ENCODE assay signal across 22 cellular contexts in the genomic region with DNA sequence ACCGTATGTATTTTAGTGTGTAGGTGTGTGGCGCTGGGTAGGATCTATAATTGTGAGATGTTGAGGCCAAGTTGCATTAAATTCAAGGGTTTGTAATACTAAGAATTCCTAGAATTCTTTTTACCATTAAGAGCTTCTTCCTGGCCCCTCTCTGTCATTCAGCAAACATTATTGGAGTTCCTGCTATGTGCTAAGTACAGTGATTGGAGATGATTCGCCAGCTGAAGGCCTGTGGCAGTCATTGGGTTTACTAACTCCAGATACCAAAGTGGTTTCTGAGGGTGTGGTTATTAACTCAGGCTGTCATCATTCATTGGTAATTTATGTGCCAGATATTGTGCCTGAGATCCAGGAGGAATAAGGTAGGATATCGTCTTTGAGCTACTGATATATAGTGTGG.
DNase-seq lines count a peak whose midpoint lies in the region; ATAC-seq, FAIRE-seq and TF ChIP-seq lines count a peak whose summit lies in the region.
"Had no signal": no experiment of that assay in that cellular context is flagged by ENCODE, and none has a peak within 500 bp of the region (broad histone marks: within the 10 kb centered on the region; RNA-seq: fewer than 3 reads in every experiment).

No MANE protein-coding gene starts in this region.

- H3K4me3 Mint-ChIP-seq in astrocyte (ENCODE audit: unreplicated experiment), result no peak overlapping the region
- no peak overlapping the region for H3K4me3 Mint-ChIP-seq in mesothelial cell of epicardium
- H3K4me3 Mint-ChIP-seq: activated CD4-positive, alpha-beta T cell treated with anti-CD3 and anti-CD28 coated beads for 36 hours; activated T-cell treated with anti-CD3 and anti-CD28 coated beads, Interleukin-2, amount 50 U/mL, for 4 hours; T-helper 1 cell treated with Interleukin-12 subunit alpha and Interleukin-12 subunit beta and Interleukin-4 antibody, amounts not matched to agents 30 μg/mL and 1 μg/mL, for 36 hours had no signal

- H3K27ac Mint-ChIP-seq in astrocyte (ENCODE audit: unreplicated experiment) (peak overlapping the region; percentile 12), mesothelial cell of epicardium (no peak overlapping the region)
- H3K27ac Mint-ChIP-seq: activated CD4-positive, alpha-beta T cell treated with anti-CD3 and anti-CD28 coated beads for 36 hours; T-helper 1 cell treated with Interleukin-12 subunit alpha and Interleukin-12 subunit beta and Interleukin-4 antibody, amounts not matched to agents 30 μg/mL and 1 μg/mL, for 36 hours had no signal

- no peak overlapping the region for H3K4me2 ChIP-seq in astrocyte (ENCODE audit: low read length)
- H3K4me2 ChIP-seq in keratinocyte (ENCODE audit: control insufficient read depth, extremely low read depth, insufficient read depth, low read depth, low read length), result no peak overlapping the region
- H3K4me2 ChIP-seq: A549, KMS-11 had no signal

- H3K4me1 ChIP-seq in astrocyte (ENCODE audit: insufficient read depth, low read length) (no peaks in the 10 kb centered on the region), keratinocyte (ENCODE audit: control insufficient read depth, extremely low read depth, insufficient read depth, low read length) (no peaks in the 10 kb centered on the region)
- H3K4me1 ChIP-seq: A549, Peyer's patch, psoas muscle, transverse colon had no signal

- H3K4me1 Mint-ChIP-seq in astrocyte (ENCODE audit: low read depth, unreplicated experiment) (peaks cover 6% of the 10 kb centered on the region), mesothelial cell of epicardium (no peaks in the 10 kb centered on the region)
- H3K4me1 Mint-ChIP-seq: activated CD4-positive, alpha-beta T cell treated with anti-CD3 and anti-CD28 coated beads for 36 hours had no signal

- H3K9me1 ChIP-seq in keratinocyte (ENCODE audit: control insufficient read depth, extremely low read depth, insufficient read depth, low read length), result no peaks in the 10 kb centered on the region

- H3K9me3 ChIP-seq in astrocyte (ENCODE audit: insufficient read depth, low read depth, low read length), result no peaks in the 10 kb centered on the region
- H3K9me3 ChIP-seq in keratinocyte (ENCODE audit: control insufficient read depth, low read depth, low read length), result no peaks in the 10 kb centered on the region
- H3K9me3 ChIP-seq: A549, Peyer's patch, psoas muscle, transverse colon had no signal

- H3K9ac ChIP-seq in astrocyte (ENCODE audit: low read length) (no peak overlapping the region), keratinocyte (ENCODE audit: control insufficient read depth, extremely low read depth, insufficient read depth, low read length) (no peak overlapping the region)
- H3K9ac ChIP-seq: KMS-11 had no signal

- CTCF ChIA-PET in AG04449 (lab: Yijun Ruan, JAX), result no interaction called here

- DNase-seq in AG04449 (ENCODE audit: low read depth, low spot score) (peak; percentile 19), HS-27A (ENCODE audit: low read depth) (peak; percentile 24), astrocyte (ENCODE audit: low read depth) (peak; percentile 23), keratinocyte (ENCODE audit: low read depth, low spot score) (no peak), DMS153 treated with DMSO at 0.1 percent for 48 hours (lab: John Stamatoyannopoulos, UW; ENCODE audit: unreplicated experiment) (no peak), mesothelial cell of epicardium (ENCODE audit: low spot score in 2 of 2, unreplicated experiment in 2 of 2) (no peak)
- no peak for DNase-seq in activated CD4-positive, alpha-beta T cell treated with anti-CD3 and anti-CD28 coated beads for 4 hours
- DNase-seq: activated CD4-positive, alpha-beta T cell treated with anti-CD3 and anti-CD28 coated beads for 36 hours; activated naive CD4-positive, alpha-beta T cell treated with Interleukin-2 at 50 U/mL for 16 hours; activated T-cell treated with anti-CD3 and anti-CD28 coated beads, Interleukin-2, amount 50 U/mL, for 4 hours; amniotic stem cell; DND-41; MV-4-11; NCI-H2171 treated with DMSO at 0.1 percent for 48 hours; NCI-H526; Peyer's patch; psoas muscle; transverse colon had no signal

- H3K36me3 Mint-ChIP-seq in astrocyte (ENCODE audit: low read depth, unreplicated experiment) (no peaks in the 10 kb centered on the region), mesothelial cell of epicardium (peaks cover 21% of the 10 kb centered on the region)

- POLR2A ChIA-PET in AG04449 (lab: Yijun Ruan, JAX), result no interaction called here

- H3K27me3 ChIP-seq in astrocyte (ENCODE audit: insufficient read depth, low read length), result no peaks in the 10 kb centered on the region
- H3K27me3 ChIP-seq in keratinocyte (ENCODE audit: control insufficient read depth, extremely low read depth, insufficient read depth, low read length), result no peaks in the 10 kb centered on the region
- H3K27me3 ChIP-seq: Peyer's patch, transverse colon had no signal

- TF ChIP-seq CTCF in AG04449 (IDR thresholded peaks at IDR 0.05; ENCODE audit: insufficient read depth, low read length, missing control alignments) (no peak), astrocyte (IDR thresholded peaks at IDR 0.05; ENCODE audit: insufficient read depth, low read depth, low read length) (no peak), keratinocyte (optimal IDR thresholded peaks at IDR 0.05 in 1 of 3, IDR thresholded peaks at IDR 0.05 in 1 of 3, conservative IDR thresholded peaks at IDR 0.05 in 1 of 3; ENCODE audit: extremely low read depth in 1 of 3, insufficient read depth in 2 of 3, low read length in 3 of 3) (no peak), mesothelial cell of epicardium (IDR thresholded peaks at IDR 0.05; ENCODE audit: unreplicated experiment) (no peak)

- H3K79me2 ChIP-seq in astrocyte (ENCODE audit: insufficient read depth, low read length), result no peaks in the 10 kb centered on the region
- H3K79me2 ChIP-seq in keratinocyte (ENCODE audit: control insufficient read depth, insufficient read depth, low read length), result no peaks in the 10 kb centered on the region

- FAIRE-seq in astrocyte (lab: Jason Lieb, UNC) (no peak), keratinocyte (lab: Jason Lieb, UNC) (peak; percentile 39)
- FAIRE-seq: A549 had no signal

- H3K36me3 ChIP-seq in astrocyte (ENCODE audit: insufficient read depth, low read length), result no peaks in the 10 kb centered on the region
- H3K36me3 ChIP-seq in keratinocyte (ENCODE audit: control insufficient read depth in 2 of 2, extremely low read depth in 1 of 2, insufficient read depth in 2 of 2, low read length in 2 of 2), result no peaks in the 10 kb centered on the region
- H3K36me3 ChIP-seq: Peyer's patch, transverse colon had no signal

- H4K20me1 ChIP-seq in astrocyte (ENCODE audit: insufficient read depth, low read length) (no peaks in the 10 kb centered on the region), keratinocyte (ENCODE audit: control insufficient read depth, extremely low read depth, insufficient read depth, low read length) (no peaks in the 10 kb centered on the region)

- dilution Hi-C loops in keratinocyte (cut with MboI; ENCODE audit: extremely low pct_ligation_motif_present, low sequenced_read_pairs), result no loop called here

- no peak overlapping the region for H3K27ac ChIP-seq in astrocyte (ENCODE audit: low read depth, low read length)
- no peak overlapping the region for H3K27ac ChIP-seq in keratinocyte (ENCODE audit: control insufficient read depth, insufficient read depth, low read length)
- H3K27ac ChIP-seq: A549, KMS-11, Peyer's patch, psoas muscle, transverse colon had no signal

- H3K27me3 Mint-ChIP-seq in astrocyte (ENCODE audit: low read depth, unreplicated experiment) (no peaks in the 10 kb centered on the region), mesothelial cell of epicardium (ENCODE audit: low read depth) (no peaks in the 10 kb centered on the region)

- H3K4me3 ChIP-seq in AG04449 (ENCODE audit: low read depth, low read length) (no peak overlapping the region), astrocyte (ENCODE audit: insufficient read depth, low read depth, low read length) (no peak overlapping the region), keratinocyte (ENCODE audit: control insufficient read depth in 2 of 3, extremely low read depth in 1 of 3, insufficient read depth in 2 of 3, low read depth in 1 of 3, low read length in 3 of 3) (no peak overlapping the region)
- H3K4me3 ChIP-seq: A549, Peyer's patch, psoas muscle, transverse colon had no signal

- no peak for ATAC-seq in HG02870 (IDR thresholded peaks at IDR 0.05; ENCODE audit: unreplicated experiment)
- ATAC-seq: A549; activated CD4-positive, alpha-beta T cell treated with anti-CD3 and anti-CD28 coated beads for 36 hours; activated T-cell treated with anti-CD3 and anti-CD28 coated beads, Interleukin-2, amount 50 U/mL, for 4 hours; psoas muscle had no signal

- H2AFZ ChIP-seq in astrocyte (ENCODE audit: low read depth, low read length) (no peak overlapping the region), keratinocyte (ENCODE audit: control insufficient read depth, low read length) (no peak overlapping the region)

- no peaks in the 10 kb centered on the region for H3K9me3 Mint-ChIP-seq in astrocyte (ENCODE audit: unreplicated experiment)
- H3K9me3 Mint-ChIP-seq in mesothelial cell of epicardium, result peaks cover 4% of the 10 kb centered on the region
- H3K9me3 Mint-ChIP-seq: activated T-cell treated with anti-CD3 and anti-CD28 coated beads, Interleukin-2, amount 50 U/mL, for 4 hours; T-helper 1 cell treated with Interleukin-12 subunit alpha and Interleukin-12 subunit beta and Interleukin-4 antibody, amounts not matched to agents 30 μg/mL and 1 μg/mL, for 36 hours had no signal

Comparison
In these comparisons a context has a peak if more than half of its experiments do, and no peak if none do; other contexts are left out.
1. DNase-seq: peak in AG04449 (single experiment), HS-27A (single experiment) and astrocyte (single experiment); none in keratinocyte (single experiment), DMS153 treated with DMSO at 0.1 percent for 48 hours (single experiment), mesothelial cell of epicardium (0 of 2) and activated CD4-positive, alpha-beta T cell treated with anti-CD3 and anti-CD28 coated beads for 4 hours (0 of 2).